In genomic region chr19:5250127-5250659, GRCh38 we compare ENCODE assay signal across 13 cellular contexts.
DNase-seq lines count a peak whose midpoint lies in the region; ATAC-seq and TF ChIP-seq lines count a peak whose summit lies in the region.
"Had no signal": no experiment of that assay in that cellular context is flagged by ENCODE, and none has a peak within 500 bp of the region (broad histone marks: within the 10 kb centered on the region; RNA-seq: fewer than 3 reads in every experiment).

No MANE protein-coding gene starts in this region.

- intact Hi-C loops in left cardiac atrium (cut with DNase I) (no loop called here), posterior cingulate gyrus (cut with DNase I) (no loop called here)
- intact Hi-C loops in activated naive CD4-positive, alpha-beta T cell treated with anti-CD3 and anti-CD28 coated beads for 36 hours (cut with micrococcal nuclease), result no loop called here

- H3K27ac Mint-ChIP-seq in activated naive CD4-positive, alpha-beta T cell treated with anti-CD3 and anti-CD28 coated beads for 36 hours, result no peak overlapping the region
- H3K27ac Mint-ChIP-seq: T-cell had no signal

- ATAC-seq in left cardiac atrium (peak; percentile 91 to 93), HG03520 (IDR thresholded peaks at IDR 0.05; ENCODE audit: unreplicated experiment) (no peak), GM18858 (IDR thresholded peaks at IDR 0.05; ENCODE audit: unreplicated experiment) (no peak)
- ATAC-seq: T-cell had no signal

- no peaks in the 10 kb centered on the region for H3K27me3 Mint-ChIP-seq in activated naive CD4-positive, alpha-beta T cell treated with anti-CD3 and anti-CD28 coated beads for 36 hours (ENCODE audit: low read depth)

- H3K4me1 Mint-ChIP-seq in activated naive CD4-positive, alpha-beta T cell treated with anti-CD3 and anti-CD28 coated beads for 36 hours (ENCODE audit: low read depth), result peaks cover 7% of the 10 kb centered on the region

- no peak for TF ChIP-seq CTCF in C4-2B (conservative IDR thresholded peaks at IDR 0.05)

- CTCF ChIA-PET in activated naive CD4-positive, alpha-beta T cell treated with anti-CD3 and anti-CD28 coated beads for 36 hours (lab: Charles Lee), result no interaction called here

- H3K36me3 Mint-ChIP-seq in activated naive CD4-positive, alpha-beta T cell treated with anti-CD3 and anti-CD28 coated beads for 36 hours (ENCODE audit: low read depth), result no peaks in the 10 kb centered on the region

- DNase-seq in RPMI8226 (peak; percentile 34), left cardiac atrium (peak; percentile 63), posterior cingulate gyrus (peak; percentile 48 to 95 (median 68)), SKM-1 (lab: John Stamatoyannopoulos, UW; ENCODE audit: unreplicated experiment) (no peak)
- no peak for DNase-seq in activated naive CD4-positive, alpha-beta T cell treated with anti-CD3 and anti-CD28 coated beads for 36 hours
- DNase-seq: NCI-H748 treated with DMSO at 0.1 percent for 48 hours; stimulated activated CD4-positive, alpha-beta T cell treated with anti-CD3 and anti-CD28 coated beads, Interleukin-2, amount 100 ng/mL, for 24 hours; stimulated activated CD8-positive, alpha-beta memory T cell treated with anti-CD3 and anti-CD28 coated beads, Interleukin-4, amount 100 ng/mL, for 48 hours; T-cell; trophoblast cell had no signal

- H3K4me3 Mint-ChIP-seq in activated naive CD4-positive, alpha-beta T cell treated with anti-CD3 and anti-CD28 coated beads for 36 hours, result no peak overlapping the region
- H3K4me3 Mint-ChIP-seq: T-cell had no signal

- peak overlapping the region; percentile 58 for H3K27ac ChIP-seq in C4-2B

- peaks cover 13% of the 10 kb centered on the region for H3K9me3 Mint-ChIP-seq in activated naive CD4-positive, alpha-beta T cell treated with anti-CD3 and anti-CD28 coated beads for 36 hours

Comparison
In these comparisons a context has a peak if more than half of its experiments do, and no peak if none do; other contexts are left out.
1. DNase-seq: peak in RPMI8226 (single experiment), left cardiac atrium (single experiment) and posterior cingulate gyrus (10 of 10); none in activated naive CD4-positive, alpha-beta T cell treated with anti-CD3 and anti-CD28 coated beads for 36 hours (single experiment) and SKM-1 (single experiment).
2. ATAC-seq: peak in left cardiac atrium (2 of 2); none in HG03520 (single experiment) and GM18858 (single experiment).